Comparison of ENCODE assay signal across 10 cellular contexts in the genomic region with DNA sequence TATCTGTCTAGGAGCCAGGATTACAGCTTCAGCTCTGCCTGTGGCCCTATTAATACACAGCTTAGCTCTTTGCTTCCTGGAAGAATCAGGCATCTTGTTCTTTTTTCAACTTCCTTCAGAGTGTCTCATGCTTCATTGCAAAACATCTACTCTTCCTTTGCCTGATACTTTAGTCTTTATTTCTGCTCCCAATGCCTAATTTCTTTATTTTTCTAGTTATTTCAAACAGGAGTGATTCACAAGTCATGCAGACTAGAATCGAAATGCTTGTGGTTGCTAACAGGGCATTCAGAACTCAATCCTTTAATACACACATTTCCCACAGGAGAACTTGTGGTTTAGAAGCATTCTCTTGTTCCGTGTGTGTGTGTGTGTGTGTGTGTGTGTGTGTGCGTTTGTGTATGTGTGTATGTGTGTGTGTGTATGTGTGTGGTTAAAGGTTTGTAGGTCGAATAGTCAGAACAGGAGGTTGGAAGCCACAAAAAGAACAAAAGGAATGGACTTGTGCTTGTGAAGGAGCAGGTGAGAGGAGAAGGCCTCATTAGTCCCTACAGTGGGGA. TPM values are rescaled to one million over a fixed set of nuclear protein-coding genes. Genes with fewer than 3 reads are reported as not detected.
DNase-seq lines count a peak whose midpoint lies in the region; ATAC-seq and TF ChIP-seq lines count a peak whose summit lies in the region.
"Had no signal": no experiment of that assay in that cellular context is flagged by ENCODE, and none has a peak within 500 bp of the region (broad histone marks: within the 10 kb centered on the region; RNA-seq: fewer than 3 reads in every experiment).

No MANE protein-coding gene starts in this region.

- TF ChIP-seq CTCF in CD14-positive monocyte (IDR thresholded peaks at IDR 0.05) = no peak

- no peaks in the 10 kb centered on the region for H3K36me3 Mint-ChIP-seq in CD14-positive monocyte
- no peaks in the 10 kb centered on the region for H3K36me3 Mint-ChIP-seq in memory B cell

- H3K4me1 Mint-ChIP-seq in CD14-positive monocyte (peaks cover 65% of the 10 kb centered on the region), memory B cell (peaks cover 32% of the 10 kb centered on the region)

- intact Hi-C loops in CD14-positive monocyte (cut with micrococcal nuclease) = loop anchor here (2.0 to 5.0 kb wide), 2 partner anchors 13 to 38 kb away; no protein-coding TSS in a partner anchor

- H3K4me3 Mint-ChIP-seq in CD14-positive monocyte (peak overlapping the region in 1 of 2 donors; percentile 36), memory B cell (peak overlapping the region; percentile 2)

- H3K27me3 Mint-ChIP-seq in CD14-positive monocyte (ENCODE audit: low read depth in 3 of 3) (peaks cover 0 to 7% (median 0%) of the 10 kb centered on the region in 3 donors), memory B cell (peaks cover 1% of the 10 kb centered on the region)

- H3K27ac Mint-ChIP-seq in CD14-positive monocyte (peak overlapping the region; percentile 85 to 94 (median 91)), memory B cell (peak overlapping the region; percentile 81)

- H3K9me3 Mint-ChIP-seq in CD14-positive monocyte (peaks cover 0 to 3% (median 0%) of the 10 kb centered on the region in 7 donors), memory B cell (no peaks in the 10 kb centered on the region)

- ATAC-seq in memory B cell (ENCODE audit: low read depth) (no peak), GM19324 (IDR thresholded peaks at IDR 0.05; ENCODE audit: low FRiP score, unreplicated experiment) (no peak), HG03045 (IDR thresholded peaks at IDR 0.05; ENCODE audit: unreplicated experiment) (no peak), HG03565 (IDR thresholded peaks at IDR 0.05; ENCODE audit: unreplicated experiment) (no peak)

- DNase-seq in CD14-positive monocyte (ENCODE audit: low spot score) = no peak
- DNase-seq in HCEC 1CT = peak; percentile 67
- peak; percentile 15 for DNase-seq in UCSD-AML1 (lab: John Stamatoyannopoulos, UW; ENCODE audit: unreplicated experiment)
- DNase-seq in memory B cell (ENCODE audit: low spot score in 2 of 2) = no peak
- no peak for DNase-seq in NCI-H2196 treated with DMSO at 0.1 percent for 48 hours (lab: John Stamatoyannopoulos, UW; ENCODE audit: unreplicated experiment)
- DNase-seq: NCI-H1436; stimulated activated naive CD4-positive, alpha-beta T cell had no signal

RNA-seq across cellular contexts. Expression of gene INSIG2, which starts 28.3 kb away (rescaled TPM):
- 10 to 100 TPM; 13.6 to 14.8 TPM for polyA plus RNA-seq in CD14-positive monocyte

RNA-seq across cellular contexts. Expression of gene CCDC93, which starts 46.1 kb away (rescaled TPM):
- 1 to 10 TPM; 2.5 to 5.8 TPM for polyA plus RNA-seq in CD14-positive monocyte

Comparison
In these comparisons a context has a peak if more than half of its experiments do, and no peak if none do; other contexts are left out.
1. DNase-seq: peak in HCEC 1CT (single experiment) and UCSD-AML1 (single experiment); none in CD14-positive monocyte (single experiment), memory B cell (0 of 2) and NCI-H2196 treated with DMSO at 0.1 percent for 48 hours (single experiment).